In genomic region chr15:31393441-31394091, GRCh38 we compare ENCODE assay signal across 10 cellular contexts.
DNase-seq lines count a peak whose midpoint lies in the region; ATAC-seq and TF ChIP-seq lines count a peak whose summit lies in the region.
"Had no signal": no experiment of that assay in that cellular context is flagged by ENCODE, and none has a peak within 500 bp of the region (broad histone marks: within the 10 kb centered on the region; RNA-seq: fewer than 3 reads in every experiment).

No MANE protein-coding gene starts in this region.

- no peaks in the 10 kb centered on the region for H4K20me1 ChIP-seq in Karpas-422 (ENCODE audit: insufficient read depth, low read depth, low read length)

- H3K36me3 Mint-ChIP-seq in effector memory CD8-positive, alpha-beta T cell (ENCODE audit: insufficient read depth), result peaks cover 19% of the 10 kb centered on the region

- no peak overlapping the region for H3K4me3 ChIP-seq in NT2/D1 (ENCODE audit: insufficient read length, low read depth)
- H3K4me3 ChIP-seq in gastrocnemius medialis, result peak overlapping the region in 2 of 4 donors; percentile 61 to 77
- no peak overlapping the region for H3K4me3 ChIP-seq in Karpas-422 (ENCODE audit: low read length)

- no peaks in the 10 kb centered on the region for H3K9me3 Mint-ChIP-seq in effector memory CD8-positive, alpha-beta T cell

- H3K36me3 ChIP-seq in NT2/D1 (ENCODE audit: insufficient read depth, insufficient read length, low read length) (no peaks in the 10 kb centered on the region), gastrocnemius medialis (no peaks in the 10 kb centered on the region), Karpas-422 (ENCODE audit: insufficient read depth, low read length) (no peaks in the 10 kb centered on the region)
- H3K36me3 ChIP-seq: prostate gland had no signal

- H3K4me1 ChIP-seq in NT2/D1 (ENCODE audit: insufficient read depth, insufficient read length), result peaks cover 11% of the 10 kb centered on the region
- H3K4me1 ChIP-seq in gastrocnemius medialis, result peaks cover 30 to 52% of the 10 kb centered on the region in 2 donors
- H3K4me1 ChIP-seq in Karpas-422 (ENCODE audit: low read length), result peaks cover 13% of the 10 kb centered on the region

- TF ChIP-seq CTCF in gastrocnemius medialis (IDR thresholded peaks at IDR 0.05 in 4 of 5, conservative IDR thresholded peaks at IDR 0.05 in 1 of 5), result no peak

- peaks cover 34 to 51% of the 10 kb centered on the region in 2 donors for H3K4me1 Mint-ChIP-seq in effector memory CD8-positive, alpha-beta T cell (ENCODE audit: low read depth in 2 of 2)

- in situ Hi-C loops in gastrocnemius medialis (cut with MboI; ENCODE audit: low sequenced_read_pairs in 4 of 4), result loop anchor here in 2 of 4 donors (10.0 kb wide), 2 partner anchors 59 to 179 kb away; no protein-coding TSS in a partner anchor

- no peak for TF ChIP-seq POLR2A in gastrocnemius medialis (IDR thresholded peaks at IDR 0.05)

- no peak overlapping the region for H3K4me2 ChIP-seq in Karpas-422 (ENCODE audit: low read depth, low read length, poor library complexity, severe bottlenecking)

- H3K27ac Mint-ChIP-seq in effector memory CD8-positive, alpha-beta T cell, result peak overlapping the region; percentile 96 to 98

- H3K9ac ChIP-seq in NT2/D1 (ENCODE audit: insufficient read length, low read depth) (peak overlapping the region; percentile 36), Karpas-422 (ENCODE audit: low read length) (no peak overlapping the region)

- intact Hi-C loops in gastrocnemius medialis (cut with DNase I; ENCODE audit: low total_unique reads), result no loop called here

- no peaks in the 10 kb centered on the region for H3K79me2 ChIP-seq in Karpas-422 (ENCODE audit: low read length)

- no peak for ATAC-seq in effector memory CD8-positive, alpha-beta T cell (replicated peaks)
- ATAC-seq in gastrocnemius medialis (no peak), HG03521 (IDR thresholded peaks at IDR 0.05; ENCODE audit: unreplicated experiment) (no peak)

- H3K27ac ChIP-seq in gastrocnemius medialis, result peak overlapping the region; percentile 85 to 96 (median 91)
- H3K27ac ChIP-seq in Karpas-422 (ENCODE audit: low read length), result no peak overlapping the region
- H3K27ac ChIP-seq: 22Rv1 had no signal

- no peak overlapping the region for H2AFZ ChIP-seq in Karpas-422 (ENCODE audit: low read length)

- DNase-seq in DMS53 (lab: John Stamatoyannopoulos, UW) (peak; percentile 9), DMS53 treated with DMSO at 0.1 percent for 48 hours (lab: John Stamatoyannopoulos, UW; ENCODE audit: unreplicated experiment) (no peak), NT2/D1 (ENCODE audit: low read depth, low spot score) (no peak), gastrocnemius medialis (no peak), NCI-H187 treated with DMSO at 0.1 percent for 48 hours (lab: John Stamatoyannopoulos, UW) (no peak), Karpas-422 (no peak)
- no peak for DNase-seq in effector memory CD8-positive, alpha-beta T cell

- H3K9me3 ChIP-seq in NT2/D1 (ENCODE audit: insufficient read depth, low read length) (no peaks in the 10 kb centered on the region), gastrocnemius medialis (no peaks in the 10 kb centered on the region), Karpas-422 (ENCODE audit: low read length) (no peaks in the 10 kb centered on the region)
- H3K9me3 ChIP-seq: prostate gland had no signal

- H3K9me2 ChIP-seq in Karpas-422 (replicated peaks; ENCODE audit: insufficient read depth, low read length), result no peaks in the 10 kb centered on the region

- H3K4me3 Mint-ChIP-seq in effector memory CD8-positive, alpha-beta T cell, result peak overlapping the region; percentile 93 to 95

- H3K27me3 Mint-ChIP-seq in effector memory CD8-positive, alpha-beta T cell, result no peaks in the 10 kb centered on the region

- H3K27me3 ChIP-seq in NT2/D1 (ENCODE audit: insufficient read depth, insufficient read length), result peaks cover 18% of the 10 kb centered on the region
- H3K27me3 ChIP-seq in gastrocnemius medialis, result no peaks in the 10 kb centered on the region
- no peaks in the 10 kb centered on the region for H3K27me3 ChIP-seq in Karpas-422 (ENCODE audit: low read length)
